In genomic region chr11:11505701-11506100, GRCh38 we compare ENCODE assay signal across 19 cellular contexts.
"Had no signal": no experiment of that assay in that cellular context is flagged by ENCODE, and none has a peak within 500 bp of the region (broad histone marks: within the 10 kb centered on the region; RNA-seq: fewer than 3 reads in every experiment).

No MANE protein-coding gene starts in this region.

- H3K36me3 Mint-ChIP-seq: mesothelial cell of epicardium had no signal

- H3K4me3 Mint-ChIP-seq: dendritic cell treated with granulocyte-macrophage colony-stimulating factor and Interleukin-4, amounts not matched to agents 40 ng/mL and 50 ng/mL, for 4 days; effector memory CD8-positive, alpha-beta T cell; endodermal cell; immature natural killer cell; mesothelial cell of epicardium had no signal

- H3K27ac Mint-ChIP-seq: dendritic cell treated with granulocyte-macrophage colony-stimulating factor and Interleukin-4, amounts not matched to agents 40 ng/mL and 50 ng/mL, for 4 days; effector memory CD8-positive, alpha-beta T cell; endodermal cell; immature natural killer cell; mesothelial cell of epicardium had no signal

- ATAC-seq: effector memory CD8-positive, alpha-beta T cell; foreskin keratinocyte; gastroesophageal sphincter; heart left ventricle; left colon; left lobe of liver; lower lobe of right lung; mucosa of descending colon had no signal

- H3K4me1 Mint-ChIP-seq: immature natural killer cell had no signal

- DNase-seq: colonic mucosa; cortex of kidney; effector CD8-positive, alpha-beta T cell; effector memory CD8-positive, alpha-beta T cell; endodermal cell; foreskin keratinocyte; heart left ventricle; hypothalamus; immature natural killer cell; islet precursor cell; kidney; left colon; left ventricle myocardium inferior; lower lobe of right lung; mucosa of descending colon had no signal

- H3K9me3 Mint-ChIP-seq: dendritic cell treated with granulocyte-macrophage colony-stimulating factor and Interleukin-4, amounts not matched to agents 40 ng/mL and 50 ng/mL, for 4 days; effector memory CD8-positive, alpha-beta T cell; endodermal cell; immature natural killer cell; mesothelial cell of epicardium had no signal
